ENCODE assay signal across 26 cellular contexts in genomic region chr6:32950010-32950409, GRCh38. TPM values are rescaled to one million over a fixed set of nuclear protein-coding genes. Genes with fewer than 3 reads are reported as not detected.
DNase-seq lines count a peak whose midpoint lies in the region; ATAC-seq, FAIRE-seq and TF ChIP-seq lines count a peak whose summit lies in the region.
"Had no signal": no experiment of that assay in that cellular context is flagged by ENCODE, and none has a peak within 500 bp of the region (broad histone marks: within the 10 kb centered on the region; RNA-seq: fewer than 3 reads in every experiment).

No MANE protein-coding gene starts in this region.

- peak overlapping the region; percentile 43 for H3K27ac Mint-ChIP-seq in activated CD4-positive, alpha-beta T cell treated with anti-CD3 and anti-CD28 coated beads, Interleukin-2, amount 10 ng/mL, durations not matched to agents 7 days and 5 days
- H3K27ac Mint-ChIP-seq in CD8-positive, alpha-beta T cell, result no peak overlapping the region
- peak overlapping the region; percentile 84 to 92 (median 87) for H3K27ac Mint-ChIP-seq in IgD-negative memory B cell
- peak overlapping the region; percentile 58 to 76 for H3K27ac Mint-ChIP-seq in effector memory CD8-positive, alpha-beta T cell
- H3K27ac Mint-ChIP-seq: activated CD4-positive, alpha-beta memory T cell treated with anti-CD3 and anti-CD28 coated beads, Interleukin-2, amount 10 ng/mL, durations not matched to agents 7 days and 5 days had no signal

- no peaks in the 10 kb centered on the region for H3K27me3 ChIP-seq in CD8-positive, alpha-beta T cell (ENCODE audit: insufficient read depth, low read length)
- H3K27me3 ChIP-seq: left lung, Peyer's patch, transverse colon had no signal

- H3K9ac ChIP-seq in kidney (ENCODE audit: low read length in 2 of 2), result no peak overlapping the region

- no peak overlapping the region for H3K4me3 ChIP-seq in CD8-positive, alpha-beta T cell (ENCODE audit: low read depth, low read length)
- no peak overlapping the region for H3K4me3 ChIP-seq in kidney (ENCODE audit: low read length in 2 of 2)
- H3K4me3 ChIP-seq: left lung, Peyer's patch, transverse colon had no signal

- POLR2A ChIA-PET in activated CD4-positive, alpha-beta T cell treated with anti-CD3 and anti-CD28 coated beads, Interleukin-2, amount 10 ng/mL, durations not matched to agents 7 days and 5 days (lab: Charles Lee), result no interaction called here
- POLR2A ChIA-PET in CD8-positive, alpha-beta T cell (lab: Charles Lee), result interaction anchor here (0.8 to 15.5 kb wide), 5 partner anchors 8 to 56 kb away, joined by 3 to 296 read pairs (median 4); partner anchors contain the start of genes BRD2 and HLA-DMB

- no peaks in the 10 kb centered on the region for H3K9me3 ChIP-seq in CD8-positive, alpha-beta T cell (ENCODE audit: low read length)
- no peaks in the 10 kb centered on the region for H3K9me3 ChIP-seq in kidney (ENCODE audit: control insufficient read depth in 1 of 2, low read length in 2 of 2)
- H3K9me3 ChIP-seq: left lung, Peyer's patch, transverse colon had no signal

- ATAC-seq in CD8-positive, alpha-beta T cell, result no peak
- ATAC-seq in effector memory CD8-positive, alpha-beta T cell (replicated peaks), result no peak
- ATAC-seq: activated CD4-positive, CD25-positive, alpha-beta regulatory T cell treated with anti-CD3 and anti-CD28 coated beads, Interleukin-2, amount 50 U/mL, for 24 hours; left lung; naive thymus-derived CD4-positive, alpha-beta T cell had no signal

- H3K4me3 Mint-ChIP-seq in activated CD4-positive, alpha-beta T cell treated with anti-CD3 and anti-CD28 coated beads, Interleukin-2, amount 10 ng/mL, durations not matched to agents 7 days and 5 days, result no peak overlapping the region
- peak overlapping the region; percentile 18 for H3K4me3 Mint-ChIP-seq in CD8-positive, alpha-beta T cell
- peak overlapping the region; percentile 93 to 99 (median 96) for H3K4me3 Mint-ChIP-seq in IgD-negative memory B cell
- no peak overlapping the region for H3K4me3 Mint-ChIP-seq in effector memory CD8-positive, alpha-beta T cell
- H3K4me3 Mint-ChIP-seq: activated CD4-positive, alpha-beta memory T cell treated with anti-CD3 and anti-CD28 coated beads, Interleukin-2, amount 10 ng/mL, durations not matched to agents 7 days and 5 days had no signal

- no peak overlapping the region for H3K27ac ChIP-seq in CD8-positive, alpha-beta T cell (ENCODE audit: low read depth, low read length)
- H3K27ac ChIP-seq in kidney (ENCODE audit: low read depth in 2 of 2, low read length in 2 of 2), result no peak overlapping the region
- H3K27ac ChIP-seq: left lung, transverse colon had no signal

- H3K27me3 Mint-ChIP-seq in activated CD4-positive, alpha-beta T cell treated with anti-CD3 and anti-CD28 coated beads, Interleukin-2, amount 10 ng/mL, durations not matched to agents 7 days and 5 days, result no peaks in the 10 kb centered on the region
- H3K27me3 Mint-ChIP-seq in CD8-positive, alpha-beta T cell (ENCODE audit: low read depth), result no peaks in the 10 kb centered on the region
- H3K27me3 Mint-ChIP-seq in IgD-negative memory B cell, result no peaks in the 10 kb centered on the region
- no peaks in the 10 kb centered on the region for H3K27me3 Mint-ChIP-seq in effector memory CD8-positive, alpha-beta T cell
- H3K27me3 Mint-ChIP-seq: activated CD4-positive, alpha-beta memory T cell treated with anti-CD3 and anti-CD28 coated beads, Interleukin-2, amount 10 ng/mL, durations not matched to agents 7 days and 5 days; naive thymus-derived CD4-positive, alpha-beta T cell had no signal

- no peak for DNase-seq in activated CD4-positive, alpha-beta T cell treated with anti-CD3 and anti-CD28 coated beads, Interleukin-2, amount 10 ng/mL, durations not matched to agents 7 days and 5 days
- no peak for DNase-seq in activated CD4-positive, alpha-beta T cell treated with anti-CD3 and anti-CD28 coated beads for 4 hours
- DNase-seq in CD8-positive, alpha-beta T cell, result no peak
- DNase-seq in effector memory CD8-positive, alpha-beta T cell, result no peak
- no peak for DNase-seq in DMS153 treated with DMSO at 0.1 percent for 48 hours (lab: John Stamatoyannopoulos, UW; ENCODE audit: unreplicated experiment)
- no peak for DNase-seq in kidney
- no peak for DNase-seq in NCI-H146 treated with DMSO at 0.1 percent for 48 hours (lab: John Stamatoyannopoulos, UW; ENCODE audit: unreplicated experiment)
- DNase-seq: activated CD4-positive, alpha-beta memory T cell treated with anti-CD3 and anti-CD28 coated beads, Interleukin-2, amount 10 ng/mL, durations not matched to agents 7 days and 5 days; activated gamma-delta T cell; activated T-cell treated with anti-CD3 and anti-CD28 coated beads, Interleukin-2, amount 50 U/mL, for 1 hour; COR-L47; DMS79 treated with DMSO at 0.1 percent for 48 hours; left lung; naive thymus-derived CD4-positive, alpha-beta T cell; NCI-H1105; NCI-H2029; NCI-H524 treated with DMSO at 0.1 percent for 48 hours; occipital lobe; Peyer's patch; SHP77 treated with DMSO at 0.1 percent for 48 hours; transverse colon had no signal

- H3K4me1 ChIP-seq in CD8-positive, alpha-beta T cell (ENCODE audit: insufficient read depth, low read length), result peaks cover 38% of the 10 kb centered on the region
- H3K4me1 ChIP-seq in kidney (ENCODE audit: control insufficient read depth in 1 of 2, insufficient read depth in 1 of 2, low read depth in 1 of 2, low read length in 2 of 2), result peaks cover 4 to 7% of the 10 kb centered on the region in 2 donors

- peaks cover 6% of the 10 kb centered on the region for H3K9me3 Mint-ChIP-seq in activated CD4-positive, alpha-beta T cell treated with anti-CD3 and anti-CD28 coated beads, Interleukin-2, amount 10 ng/mL, durations not matched to agents 7 days and 5 days
- no peaks in the 10 kb centered on the region for H3K9me3 Mint-ChIP-seq in CD8-positive, alpha-beta T cell
- H3K9me3 Mint-ChIP-seq in IgD-negative memory B cell, result no peaks in the 10 kb centered on the region
- H3K9me3 Mint-ChIP-seq in effector memory CD8-positive, alpha-beta T cell, result no peaks in the 10 kb centered on the region
- H3K9me3 Mint-ChIP-seq: activated CD4-positive, alpha-beta memory T cell treated with anti-CD3 and anti-CD28 coated beads, Interleukin-2, amount 10 ng/mL, durations not matched to agents 7 days and 5 days had no signal

- intact Hi-C loops in CD8-positive, alpha-beta T cell (cut with DNase I, micrococcal nuclease), result loop anchor here in 1 of 2 experiments (5.0 kb wide), 1 partner anchor 113 kb away; the partner anchor contains the start of gene TAP2
- intact Hi-C loops in kidney (cut with DNase I), result no loop called here

- CTCF ChIA-PET in activated CD4-positive, alpha-beta T cell treated with anti-CD3 and anti-CD28 coated beads, Interleukin-2, amount 10 ng/mL, durations not matched to agents 7 days and 5 days (lab: Charles Lee), result interaction anchor here (1.0 to 10.6 kb wide), 4 partner anchors 16 to 130 kb away, joined by 3 to 156 read pairs (median 6); partner anchors contain the start of genes BRD2 and TAP2
- CTCF ChIA-PET in CD8-positive, alpha-beta T cell (lab: Charles Lee), result interaction anchor here (0.7 to 13.5 kb wide), 6 partner anchors 12 to 82 kb away, joined by 3 to 662 read pairs (median 81); partner anchors contain the start of genes BRD2 and HLA-DMB

- no peaks in the 10 kb centered on the region for H3K36me3 ChIP-seq in CD8-positive, alpha-beta T cell (ENCODE audit: insufficient read depth, low read length)
- H3K36me3 ChIP-seq in kidney (ENCODE audit: control insufficient read depth in 1 of 2, insufficient read depth in 2 of 2, low read length in 2 of 2), result no peaks in the 10 kb centered on the region
- H3K36me3 ChIP-seq: left lung, Peyer's patch, transverse colon had no signal

- TF ChIP-seq CTCF in CD8-positive, alpha-beta T cell (IDR thresholded peaks at IDR 0.05), result no peak
- TF ChIP-seq CTCF in kidney (IDR thresholded peaks at IDR 0.05; ENCODE audit: borderline replicate concordance, extremely low read depth, insufficient read depth), result no peak

- FAIRE-seq in kidney (lab: Jason Lieb, UNC), result no peak
- FAIRE-seq: H54 had no signal

- peaks cover 7% of the 10 kb centered on the region for H3K36me3 Mint-ChIP-seq in activated CD4-positive, alpha-beta T cell treated with anti-CD3 and anti-CD28 coated beads, Interleukin-2, amount 10 ng/mL, durations not matched to agents 7 days and 5 days (ENCODE audit: low read depth)
- H3K36me3 Mint-ChIP-seq in CD8-positive, alpha-beta T cell, result no peaks in the 10 kb centered on the region
- H3K36me3 Mint-ChIP-seq in IgD-negative memory B cell, result no peaks in the 10 kb centered on the region
- peaks cover 3% of the 10 kb centered on the region for H3K36me3 Mint-ChIP-seq in effector memory CD8-positive, alpha-beta T cell (ENCODE audit: insufficient read depth)

- H3K4me1 Mint-ChIP-seq in activated CD4-positive, alpha-beta T cell treated with anti-CD3 and anti-CD28 coated beads, Interleukin-2, amount 10 ng/mL, durations not matched to agents 7 days and 5 days, result peaks cover 59% of the 10 kb centered on the region
- H3K4me1 Mint-ChIP-seq in CD8-positive, alpha-beta T cell (ENCODE audit: low read depth), result peaks cover 61% of the 10 kb centered on the region
- peaks cover 53 to 70% (median 56%) of the 10 kb centered on the region in 3 donors for H3K4me1 Mint-ChIP-seq in IgD-negative memory B cell
- H3K4me1 Mint-ChIP-seq in effector memory CD8-positive, alpha-beta T cell (ENCODE audit: low read depth in 2 of 2), result peaks cover 36 to 58% of the 10 kb centered on the region in 2 donors

RNA-seq across cellular contexts. Expression of gene HLA-DMA, which starts 2.9 kb away (rescaled TPM):
- total RNA-seq in activated CD4-positive, alpha-beta T cell treated with anti-CD3 and anti-CD28 coated beads, Interleukin-2, amount 10 ng/mL, durations not matched to agents 7 days and 5 days, result 10 to 100 TPM; 24.0 to 26.8 TPM
- total RNA-seq in CD8-positive, alpha-beta T cell, result 10 to 100 TPM; 25.9 to 32.3 TPM
- polyA plus RNA-seq in IgD-negative memory B cell (946 TPM), kidney (ENCODE audit: insufficient read depth, low read depth, low replicate concordance) (101 TPM)
- 98.5 TPM for total RNA-seq in kidney

RNA-seq across cellular contexts. Expression of gene HLA-DMB, which starts 9.2 kb away (rescaled TPM):
- 1 to 10 TPM; 8.1 to 8.5 TPM for total RNA-seq in activated CD4-positive, alpha-beta T cell treated with anti-CD3 and anti-CD28 coated beads, Interleukin-2, amount 10 ng/mL, durations not matched to agents 7 days and 5 days
- 1 to 10 TPM; 8.9 to 9.9 TPM for total RNA-seq in CD8-positive, alpha-beta T cell
- polyA plus RNA-seq in IgD-negative memory B cell (771 TPM), kidney (ENCODE audit: insufficient read depth, low read depth, low replicate concordance) (45.5 TPM)
- 78.0 TPM for total RNA-seq in kidney
- total RNA-seq: A172 had no signal

RNA-seq across cellular contexts. Expression of gene BRD2, which starts 18.4 kb away (rescaled TPM):
- 100 to 1,000 TPM; 334 to 383 TPM for total RNA-seq in activated CD4-positive, alpha-beta T cell treated with anti-CD3 and anti-CD28 coated beads, Interleukin-2, amount 10 ng/mL, durations not matched to agents 7 days and 5 days
- total RNA-seq in CD8-positive, alpha-beta T cell, result 100 to 1,000 TPM; 333 to 340 TPM
- 110 TPM for polyA plus RNA-seq in IgD-negative memory B cell
- 184 TPM for total RNA-seq in kidney
- 73.9 TPM for polyA plus RNA-seq in kidney (ENCODE audit: insufficient read depth, low read depth, low replicate concordance)

RNA-seq across cellular contexts. Expression of gene HLA-DOA, which starts 59.4 kb away (rescaled TPM):
- total RNA-seq in activated CD4-positive, alpha-beta T cell treated with anti-CD3 and anti-CD28 coated beads, Interleukin-2, amount 10 ng/mL, durations not matched to agents 7 days and 5 days, result 1 to 10 TPM; 1.5 to 1.6 TPM
- 10 to 100 TPM; 16.2 to 18.5 TPM for total RNA-seq in CD8-positive, alpha-beta T cell
- polyA plus RNA-seq in IgD-negative memory B cell (363 TPM), kidney (ENCODE audit: insufficient read depth, low read depth, low replicate concordance) (10.8 TPM)
- total RNA-seq in kidney, result 21.6 TPM
- total RNA-seq: A172, M059J had no signal

Comparison
In these comparisons a context has a peak if more than half of its experiments do, and no peak if none do; other contexts are left out.
1. H3K4me3 Mint-ChIP-seq: peak in CD8-positive, alpha-beta T cell (single experiment) and IgD-negative memory B cell (4 of 4); none in activated CD4-positive, alpha-beta T cell treated with anti-CD3 and anti-CD28 coated beads, Interleukin-2, amount 10 ng/mL, durations not matched to agents 7 days and 5 days (single experiment) and effector memory CD8-positive, alpha-beta T cell (0 of 2).